ENCODE assay signal across 1 cellular context in genomic region chr15:42575188-42576039, GRCh38.
A peak's percentile ranks its signal among the peaks of the same experiment; 100 is the strongest.
TF ChIP-seq lines count a peak whose summit lies in the region.

Gene STARD9 (plus strand): TSS chr15:42575606. CDS start chr15:42575716, 110 bp downstream.

TF ChIP-seq in K562, 482 proteins besides CTCF, POLR2A, EP300 and RAD21 (continued from another document and continues in another):
- TF ChIP-seq, protein P1, sequence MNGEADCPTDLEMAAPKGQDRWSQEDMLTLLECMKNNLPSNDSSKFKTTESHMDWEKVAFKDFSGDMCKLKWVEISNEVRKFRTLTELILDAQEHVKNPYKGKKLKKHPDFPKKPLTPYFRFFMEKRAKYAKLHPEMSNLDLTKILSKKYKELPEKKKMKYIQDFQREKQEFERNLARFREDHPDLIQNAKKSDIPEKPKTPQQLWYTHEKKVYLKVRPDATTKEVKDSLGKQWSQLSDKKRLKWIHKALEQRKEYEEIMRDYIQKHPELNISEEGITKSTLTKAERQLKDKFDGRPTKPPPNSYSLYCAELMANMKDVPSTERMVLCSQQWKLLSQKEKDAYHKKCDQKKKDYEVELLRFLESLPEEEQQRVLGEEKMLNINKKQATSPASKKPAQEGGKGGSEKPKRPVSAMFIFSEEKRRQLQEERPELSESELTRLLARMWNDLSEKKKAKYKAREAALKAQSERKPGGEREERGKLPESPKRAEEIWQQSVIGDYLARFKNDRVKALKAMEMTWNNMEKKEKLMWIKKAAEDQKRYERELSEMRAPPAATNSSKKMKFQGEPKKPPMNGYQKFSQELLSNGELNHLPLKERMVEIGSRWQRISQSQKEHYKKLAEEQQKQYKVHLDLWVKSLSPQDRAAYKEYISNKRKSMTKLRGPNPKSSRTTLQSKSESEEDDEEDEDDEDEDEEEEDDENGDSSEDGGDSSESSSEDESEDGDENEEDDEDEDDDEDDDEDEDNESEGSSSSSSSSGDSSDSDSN (IDR thresholded peaks at IDR 0.05; ENCODE audit: borderline replicate concordance in 1 of 2, low read depth in 2 of 2, low read length in 2 of 2): 0 out of 4 replicates have a peak, but pooled peaks of 1 of the 2 experiments have one; percentile 51
- TF ChIP-seq XRCC5 (IDR thresholded peaks at IDR 0.05; ENCODE audit: low read depth, low read length) (no peak), ZNF124 (CRISPR knock-in tag; IDR thresholded peaks at IDR 0.05) (0 out of 2 replicates have a peak, but pooled peaks have one; percentile 23), MXI1 (IDR thresholded peaks at IDR 0.05; ENCODE audit: low read depth, low read length) (no peak), SMARCE1 (IDR thresholded peaks at IDR 0.05) (no peak), TOE1 (IDR thresholded peaks at IDR 0.05; ENCODE audit: borderline replicate concordance) (peak; percentile 36; the same call in 1 of the 2 replicates), TOE1 (CRISPR knock-in tag; IDR thresholded peaks at IDR 0.05; ENCODE audit: borderline replicate concordance, low read depth) (0 out of 2 replicates have a peak, but pooled peaks have one; percentile 67), GATA2 (CRISPR knock-in tag; IDR thresholded peaks at IDR 0.05) (no peak), SAFB2 (IDR thresholded peaks at IDR 0.05; ENCODE audit: borderline replicate concordance, low read depth, low read length, severe bottlenecking) (no peak), POLR2B (IDR thresholded peaks at IDR 0.05; ENCODE audit: low read depth, partially characterized antibody) (peak; percentile 35), USF2 (CRISPR knock-in tag; IDR thresholded peaks at IDR 0.05) (no peak; the same call in 1 of the 2 replicates), ZNF395 (CRISPR knock-in tag; IDR thresholded peaks at IDR 0.05) (no peak), GATAD2B (IDR thresholded peaks at IDR 0.05; ENCODE audit: borderline replicate concordance) (peak; percentile 21; the same call in 1 of the 2 replicates), TAL1 (IDR thresholded peaks at IDR 0.05) (no peak), ZNF3 (CRISPR knock-in tag; IDR thresholded peaks at IDR 0.05) (no peak), ZNF830 (CRISPR knock-in tag; IDR thresholded peaks at IDR 0.05) (no peak), SRSF3 (IDR thresholded peaks at IDR 0.05; ENCODE audit: insufficient read depth, low read length) (no peak), ZNF717 (CRISPR knock-in tag; IDR thresholded peaks at IDR 0.05) (no peak), NCOA1 (IDR thresholded peaks at IDR 0.05; ENCODE audit: low read depth) (no peak), PPARD (CRISPR knock-in tag; IDR thresholded peaks at IDR 0.05) (no peak), ZNF561 (CRISPR knock-in tag; conservative IDR thresholded peaks at IDR 0.05) (no peak), ILF3 (IDR thresholded peaks at IDR 0.05; ENCODE audit: borderline replicate concordance) (no peak), ZNF507 (tag; conservative IDR thresholded peaks at IDR 0.05) (no peak), NFIC (IDR thresholded peaks at IDR 0.05) (peak; percentile 99), HDAC1 (IDR thresholded peaks at IDR 0.05) (peak in 1 of 2 experiments; percentile 38; a peak in 2 of 4 replicates), MYBL2 (IDR thresholded peaks at IDR 0.05; ENCODE audit: low read depth) (no peak), MYBL2 (CRISPR knock-in tag; IDR thresholded peaks at IDR 0.05; ENCODE audit: borderline replicate concordance) (no peak), ZNF41 (CRISPR knock-in tag; conservative IDR thresholded peaks at IDR 0.05) (no peak), RNF219 (CRISPR knock-in tag; IDR thresholded peaks at IDR 0.05) (no peak), BCOR (IDR thresholded peaks at IDR 0.05) (peak; percentile 20; the same call in 1 of the 2 replicates), MAFG (tag; conservative IDR thresholded peaks at IDR 0.05) (no peak), ZKSCAN3 (CRISPR knock-in tag; IDR thresholded peaks at IDR 0.05) (no peak), THRAP3 (IDR thresholded peaks at IDR 0.05; ENCODE audit: borderline replicate concordance) (no peak), SREBF1 (IDR thresholded peaks at IDR 0.05; ENCODE audit: borderline replicate concordance, low read depth, low read length) (no peak), ZKSCAN1 (IDR thresholded peaks at IDR 0.05; ENCODE audit: low read depth, low read length) (no peak), ZBTB11 (CRISPR knock-in tag; IDR thresholded peaks at IDR 0.05) (no peak), RBM25 (IDR thresholded peaks at IDR 0.05; ENCODE audit: low read depth, low read length, severe bottlenecking) (peak; percentile 50), ETV1 (tag; conservative IDR thresholded peaks at IDR 0.05; ENCODE audit: low read depth) (no peak), CBFA2T3 (IDR thresholded peaks at IDR 0.05) (no peak), ZNF239 (CRISPR knock-in tag; IDR thresholded peaks at IDR 0.05) (no peak), GATAD2A (IDR thresholded peaks at IDR 0.05) (no peak), ZC3H8 (IDR thresholded peaks at IDR 0.05) (no peak), ZNF780A (CRISPR knock-in tag; IDR thresholded peaks at IDR 0.05) (no peak), KDM4B (IDR thresholded peaks at IDR 0.05; ENCODE audit: borderline replicate concordance in 2 of 2, low read depth in 1 of 2) (no peak; a peak in 1 of 4 replicates), STAT5B (CRISPR knock-in tag; IDR thresholded peaks at IDR 0.05) (no peak), GABPA (tag; conservative IDR thresholded peaks at IDR 0.05; ENCODE audit: low read depth) (no peak), NCOA4 (IDR thresholded peaks at IDR 0.05; ENCODE audit: partially characterized antibody) (no peak), NCOA6 (IDR thresholded peaks at IDR 0.05) (no peak), TCF7 (IDR thresholded peaks at IDR 0.05; ENCODE audit: borderline replicate concordance) (no peak), RBM34 (IDR thresholded peaks at IDR 0.05; ENCODE audit: borderline replicate concordance, insufficient read depth, low read length) (0 out of 2 replicates have a peak, but pooled peaks have one; percentile 34), NCOR1 (IDR thresholded peaks at IDR 0.05) (no peak), CBX2 (IDR thresholded peaks at IDR 0.05; ENCODE audit: insufficient read depth, low read length, poor library complexity, severe bottlenecking) (no peak), ZNF133 (CRISPR knock-in tag; IDR thresholded peaks at IDR 0.05) (no peak), NKRF (IDR thresholded peaks at IDR 0.05; ENCODE audit: borderline replicate concordance) (no peak), MAZ (CRISPR knock-in tag; conservative IDR thresholded peaks at IDR 0.05 in 1 of 2, IDR thresholded peaks at IDR 0.05 in 1 of 2) (peak; percentile 94 to 97), GABPB1 (CRISPR knock-in tag; IDR thresholded peaks at IDR 0.05) (0 out of 2 replicates have a peak, but pooled peaks have one; percentile 52), MYC (IDR thresholded peaks at IDR 0.05; ENCODE audit: low read depth, low read length) (peak; percentile 88), MYC (CRISPR knock-in tag; IDR thresholded peaks at IDR 0.05; ENCODE audit: borderline replicate concordance, low read depth) (no peak), EZH2 (IDR thresholded peaks at IDR 0.05; ENCODE audit: borderline replicate concordance, low read depth, low read length) (no peak), ATF1 (CRISPR knock-in tag; IDR thresholded peaks at IDR 0.05) (no peak), ATF1 (tag; IDR thresholded peaks at IDR 0.05) (peak; percentile 60; the same call in 1 of the 2 replicates), PCBP1 (IDR thresholded peaks at IDR 0.05; ENCODE audit: low read depth, low read length, poor library complexity, severe bottlenecking) (no peak)
- TF ChIP-seq, protein P2, sequence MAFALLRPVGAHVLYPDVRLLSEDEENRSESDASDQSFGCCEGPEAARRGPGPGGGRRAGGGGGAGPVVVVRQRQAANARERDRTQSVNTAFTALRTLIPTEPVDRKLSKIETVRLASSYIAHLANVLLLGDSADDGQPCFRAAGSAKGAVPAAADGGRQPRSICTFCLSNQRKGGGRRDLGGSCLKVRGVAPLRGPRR (CRISPR knock-in tag; IDR thresholded peaks at IDR 0.05): no peak
- TF ChIP-seq, protein P3, sequence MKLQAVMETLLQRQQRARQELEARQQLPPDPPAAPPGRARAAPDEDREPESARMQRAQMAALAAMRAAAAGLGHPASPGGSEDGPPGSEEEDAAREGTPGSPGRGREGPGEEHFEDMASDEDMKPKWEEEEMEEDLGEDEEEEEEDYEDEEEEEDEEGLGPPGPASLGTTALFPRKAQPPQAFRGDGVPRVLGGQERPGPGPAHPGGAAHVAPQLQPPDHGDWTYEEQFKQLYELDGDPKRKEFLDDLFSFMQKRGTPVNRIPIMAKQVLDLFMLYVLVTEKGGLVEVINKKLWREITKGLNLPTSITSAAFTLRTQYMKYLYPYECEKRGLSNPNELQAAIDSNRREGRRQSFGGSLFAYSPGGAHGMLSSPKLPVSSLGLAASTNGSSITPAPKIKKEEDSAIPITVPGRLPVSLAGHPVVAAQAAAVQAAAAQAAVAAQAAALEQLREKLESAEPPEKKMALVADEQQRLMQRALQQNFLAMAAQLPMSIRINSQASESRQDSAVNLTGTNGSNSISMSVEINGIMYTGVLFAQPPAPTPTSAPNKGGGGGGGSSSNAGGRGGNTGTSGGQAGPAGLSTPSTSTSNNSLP (IDR thresholded peaks at IDR 0.05; ENCODE audit: borderline replicate concordance, low read depth, low read length): no peak
